10 cellular contexts compared by ENCODE assay signal in the genomic region with DNA sequence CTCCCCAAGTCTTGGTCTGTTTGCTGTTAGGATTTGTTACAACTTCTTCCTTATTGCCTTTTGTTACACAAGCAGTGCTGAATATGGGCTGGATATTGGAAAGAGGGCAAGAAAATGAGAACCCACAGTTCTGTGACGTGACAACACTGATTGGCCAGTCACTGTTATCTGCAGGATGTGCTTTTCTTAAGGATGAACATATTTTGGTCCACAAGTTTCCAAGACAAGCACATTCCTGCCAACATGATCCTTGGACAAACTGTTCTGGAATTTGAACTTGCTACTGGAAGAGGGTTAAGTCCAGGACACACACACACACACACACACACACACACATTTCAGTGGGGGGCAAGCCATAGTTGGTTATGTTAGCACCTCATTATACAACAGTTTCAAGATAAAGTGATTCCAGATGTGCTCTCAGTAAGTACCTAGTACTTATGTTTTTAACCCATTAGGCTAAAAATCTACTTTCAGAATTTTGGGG. TPM values are rescaled to one million over a fixed set of nuclear protein-coding genes. Genes with fewer than 3 reads are reported as not detected.
A peak's percentile ranks its signal among the peaks of the same experiment; 100 is the strongest.
DNase-seq lines count a peak whose midpoint lies in the region; ATAC-seq and TF ChIP-seq lines count a peak whose summit lies in the region.
"Had no signal": no experiment of that assay in that cellular context is flagged by ENCODE, and none has a peak within 500 bp of the region (broad histone marks: within the 10 kb centered on the region; RNA-seq: fewer than 3 reads in every experiment).

No MANE protein-coding gene starts in this region.

- no peaks in the 10 kb centered on the region for H3K9me3 Mint-ChIP-seq in activated naive CD4-positive, alpha-beta T cell treated with anti-CD3 and anti-CD28 coated beads, Interleukin-2, amount 10 ng/mL, durations not matched to agents 7 days and 5 days

- H3K9me3 ChIP-seq in Peyer's patch, result no peaks in the 10 kb centered on the region
- H3K9me3 ChIP-seq: neutrophil had no signal

- CTCF ChIA-PET in activated naive CD4-positive, alpha-beta T cell treated with anti-CD3 and anti-CD28 coated beads, Interleukin-2, amount 10 ng/mL, durations not matched to agents 7 days and 5 days (lab: Charles Lee), result interaction anchor here (1.4 kb wide), 1 partner anchor 87 kb away, joined by 4 read pairs; no protein-coding TSS in a partner anchor

- peaks cover 48% of the 10 kb centered on the region for H3K36me3 Mint-ChIP-seq in activated naive CD4-positive, alpha-beta T cell treated with anti-CD3 and anti-CD28 coated beads, Interleukin-2, amount 10 ng/mL, durations not matched to agents 7 days and 5 days

- H3K4me3 ChIP-seq in Peyer's patch, result no peak overlapping the region

- no peak for TF ChIP-seq POLR2A in Peyer's patch (IDR thresholded peaks at IDR 0.05)

- H3K27me3 Mint-ChIP-seq in activated naive CD4-positive, alpha-beta T cell treated with anti-CD3 and anti-CD28 coated beads, Interleukin-2, amount 10 ng/mL, durations not matched to agents 7 days and 5 days, result no peaks in the 10 kb centered on the region

- H3K27ac Mint-ChIP-seq in activated naive CD4-positive, alpha-beta T cell treated with anti-CD3 and anti-CD28 coated beads, Interleukin-2, amount 10 ng/mL, durations not matched to agents 7 days and 5 days, result no peak overlapping the region

- no peak for TF ChIP-seq CTCF in Peyer's patch (IDR thresholded peaks at IDR 0.05)

- H3K4me3 Mint-ChIP-seq in activated naive CD4-positive, alpha-beta T cell treated with anti-CD3 and anti-CD28 coated beads, Interleukin-2, amount 10 ng/mL, durations not matched to agents 7 days and 5 days, result no peak overlapping the region

- ATAC-seq in HG03521 (IDR thresholded peaks at IDR 0.05; ENCODE audit: unreplicated experiment), result no peak

- H3K27me3 ChIP-seq in Peyer's patch, result no peaks in the 10 kb centered on the region
- H3K27me3 ChIP-seq: neutrophil had no signal

- H3K27ac ChIP-seq in Peyer's patch, result peak overlapping the region; percentile 7 to 59 (median 29)
- H3K27ac ChIP-seq: neutrophil had no signal

- no peaks in the 10 kb centered on the region for H3K36me3 ChIP-seq in Peyer's patch

- peaks cover 70% of the 10 kb centered on the region for H3K4me1 Mint-ChIP-seq in activated naive CD4-positive, alpha-beta T cell treated with anti-CD3 and anti-CD28 coated beads, Interleukin-2, amount 10 ng/mL, durations not matched to agents 7 days and 5 days

- peaks cover 0 to 43% (median 9%) of the 10 kb centered on the region in 4 donors for H3K4me1 ChIP-seq in Peyer's patch

- peak; percentile 85 for DNase-seq in DMS114 treated with DMSO at 0.1 percent for 48 hours (lab: John Stamatoyannopoulos, UW; ENCODE audit: unreplicated experiment)
- DNase-seq in Peyer's patch, result no peak
- peak; percentile 97 for DNase-seq in fibroblast of peridontal ligament (ENCODE audit: extremely low read depth)
- peak; percentile 48 for DNase-seq in pulmonary artery endothelial cell (ENCODE audit: low read depth, low spot score)
- no peak for DNase-seq in NOMO-1 treated with dmso at 0.1 percent for 144 hours (lab: John Stamatoyannopoulos, UW; ENCODE audit: unreplicated experiment)
- DNase-seq in activated naive CD4-positive, alpha-beta T cell treated with anti-CD3 and anti-CD28 coated beads, Interleukin-2, amount 10 ng/mL, durations not matched to agents 7 days and 5 days, result no peak
- no peak for DNase-seq in DMS 273 treated with DMSO at 0.1 percent for 48 hours (lab: John Stamatoyannopoulos, UW)
- DNase-seq: stimulated activated naive CD4-positive, alpha-beta T cell treated with Interleukin-2 at 50 U/mL for 16 hours had no signal

RNA-seq across cellular contexts. Expression of a gene that starts 16.6 kb away (rescaled TPM):
- total RNA-seq in Peyer's patch (100 to 1,000 TPM in 3 of 4 donors, 10 to 100 TPM in 1; 93.1 to 173 (median 134) TPM), pulmonary artery endothelial cell (423 and 674 TPM in 2 replicates)

Comparison
In these comparisons a context has a peak if more than half of its experiments do, and no peak if none do; other contexts are left out.
1. DNase-seq: peak in DMS114 treated with DMSO at 0.1 percent for 48 hours (single experiment), fibroblast of peridontal ligament (single experiment) and pulmonary artery endothelial cell (single experiment); none in Peyer's patch (0 of 3), NOMO-1 treated with dmso at 0.1 percent for 144 hours (single experiment), activated naive CD4-positive, alpha-beta T cell treated with anti-CD3 and anti-CD28 coated beads, Interleukin-2, amount 10 ng/mL, durations not matched to agents 7 days and 5 days (single experiment) and DMS 273 treated with DMSO at 0.1 percent for 48 hours (single experiment).